In genomic region chr17:27832851-27833250, GRCh38 we compare ENCODE assay signal across 33 cellular contexts. TPM values are rescaled to one million over a fixed set of nuclear protein-coding genes. Genes with fewer than 3 reads are reported as not detected.
DNase-seq lines count a peak whose midpoint lies in the region; ATAC-seq and TF ChIP-seq lines count a peak whose summit lies in the region.
"Had no signal": no experiment of that assay in that cellular context is flagged by ENCODE, and none has a peak within 500 bp of the region (broad histone marks: within the 10 kb centered on the region; RNA-seq: fewer than 3 reads in every experiment).

No MANE protein-coding gene starts in this region.

- DNase-seq in EH (ENCODE audit: low read depth) (peak; percentile 12), WERI-Rb-1 (no peak), trophoblast cell (peak; percentile 74 to 94), anterior cingulate cortex (lab: John Stamatoyannopoulos, UW) (no peak)
- DNase-seq: 8988T; ACHN; AML-193; BE2C; C1 segment of cervical spinal cord; Calu3; CD4-positive, alpha-beta memory T cell; CD4-positive, alpha-beta T cell; CD4-positive, CD25-positive, alpha-beta regulatory T cell; CD8-positive, alpha-beta memory T cell; CD8-positive, alpha-beta T cell; COR-L47; DMS 273 treated with DMSO at 0.1 percent for 48 hours; DMS153; DMS53; DMS79; DMS79 treated with DMSO at 0.1 percent for 48 hours; DND-41; EL had no signal

- peak overlapping the region; percentile 67 for H3K27ac ChIP-seq in WERI-Rb-1
- H3K27ac ChIP-seq in trophoblast cell (ENCODE audit: low read depth, low read length) = no peak overlapping the region
- H3K27ac ChIP-seq: 22Rv1; A549; BLaER1; BLaER1 treated with 17β-estradiol and CSF1 and Interleukin-3, amounts not matched to agents 10 nM and 100 nM; C4-2B had no signal

- no peak overlapping the region for H3K18ac ChIP-seq in trophoblast cell (ENCODE audit: low read length)

- no peak overlapping the region for H3K14ac ChIP-seq in trophoblast cell (ENCODE audit: low read length)

- H2AFZ ChIP-seq in trophoblast cell (ENCODE audit: insufficient read depth, low read length, poor library complexity) = no peak overlapping the region

- H2BK5ac ChIP-seq in trophoblast cell (ENCODE audit: low read depth, low read length, poor library complexity) = no peak overlapping the region

- H3K79me1 ChIP-seq in trophoblast cell (ENCODE audit: low read length) = no peaks in the 10 kb centered on the region

- H3K27me3 ChIP-seq in WERI-Rb-1 (ENCODE audit: insufficient read depth, low read depth, severe bottlenecking) (no peaks in the 10 kb centered on the region), trophoblast cell (ENCODE audit: insufficient read depth, low read length) (no peaks in the 10 kb centered on the region)
- H3K27me3 ChIP-seq: BE2C; BLaER1; BLaER1 treated with 17β-estradiol and CSF1 and Interleukin-3, amounts not matched to agents 10 nM and 100 nM had no signal

- no peak overlapping the region for H4K8ac ChIP-seq in trophoblast cell (ENCODE audit: low read depth, low read length)

- H3K79me2 ChIP-seq in trophoblast cell (ENCODE audit: control insufficient read depth, insufficient read depth, low read length, poor library complexity) = no peaks in the 10 kb centered on the region

- H3K4me3 ChIP-seq in WERI-Rb-1 (ENCODE audit: low read depth, low read length) = no peak overlapping the region
- H3K4me3 ChIP-seq in trophoblast cell (ENCODE audit: low read depth, low read length) = no peak overlapping the region
- H3K4me3 ChIP-seq: A549; BLaER1; BLaER1 treated with 17β-estradiol and CSF1 and Interleukin-3, amounts not matched to agents 10 nM and 100 nM had no signal

- no peak overlapping the region for H3K4me2 ChIP-seq in trophoblast cell (ENCODE audit: low read length)
- H3K4me2 ChIP-seq: A549; BLaER1; BLaER1 treated with 17β-estradiol and CSF1 and Interleukin-3, amounts not matched to agents 10 nM and 100 nM had no signal

- no peak overlapping the region for H2BK120ac ChIP-seq in trophoblast cell (ENCODE audit: insufficient read depth, low read length, poor library complexity)

- H3K9ac ChIP-seq in trophoblast cell (ENCODE audit: low read length) = no peak overlapping the region
- H3K9ac ChIP-seq: BLaER1; BLaER1 treated with 17β-estradiol and CSF1 and Interleukin-3, amounts not matched to agents 10 nM and 100 nM had no signal

- H2AK5ac ChIP-seq in trophoblast cell (ENCODE audit: low read length) = no peak overlapping the region

- no peak overlapping the region for H4K91ac ChIP-seq in trophoblast cell (ENCODE audit: low read depth, low read length)

- H2BK12ac ChIP-seq in trophoblast cell (ENCODE audit: low read length) = no peak overlapping the region

- no peak overlapping the region for H4K12ac ChIP-seq in trophoblast cell (ENCODE audit: low read depth, low read length)

- no peak overlapping the region for H3K4ac ChIP-seq in trophoblast cell (ENCODE audit: low read depth, low read length)

- H3K9me3 ChIP-seq in WERI-Rb-1 (ENCODE audit: severe bottlenecking) = peaks cover 6% of the 10 kb centered on the region
- no peaks in the 10 kb centered on the region for H3K9me3 ChIP-seq in trophoblast cell (ENCODE audit: insufficient read depth, low read depth, low read length)
- H3K9me3 ChIP-seq: A549, BE2C had no signal

- H3K36me3 ChIP-seq in WERI-Rb-1 (no peaks in the 10 kb centered on the region; the same call in 1 of the 2 replicates), trophoblast cell (ENCODE audit: control insufficient read depth in 1 of 2, insufficient read depth in 2 of 2, low read length in 2 of 2) (no peaks in the 10 kb centered on the region)
- H3K36me3 ChIP-seq: BE2C, BLaER1 had no signal

- no peak for TF ChIP-seq CTCF in WERI-Rb-1 (IDR thresholded peaks at IDR 0.05; ENCODE audit: low read depth, low read length)

- no peak for ATAC-seq in HG02840 (IDR thresholded peaks at IDR 0.05; ENCODE audit: low FRiP score, unreplicated experiment)
- ATAC-seq in GM19467 (IDR thresholded peaks at IDR 0.05; ENCODE audit: unreplicated experiment) = no peak
- ATAC-seq: A549; CD8-positive, alpha-beta T cell had no signal

- H3K4me1 ChIP-seq in trophoblast cell (ENCODE audit: control insufficient read depth in 1 of 2, insufficient read depth in 2 of 2, low read length in 2 of 2) = peaks cover 0 to 2% of the 10 kb centered on the region in 2 experiments
- H3K4me1 ChIP-seq: A549, BE2C, BLaER1, Caco-2 had no signal

- no peak overlapping the region for H3K23ac ChIP-seq in trophoblast cell (ENCODE audit: low read length)

RNA-seq across cellular contexts. Expression of gene NOS2, which starts 32.5 kb away (rescaled TPM):
- polyA plus RNA-seq in trophoblast cell (2013) = 64.6 and 66.1 TPM in 2 replicates
- polyA plus RNA-seq: AG04450; CD14-positive monocyte; CD4-positive, CD25-positive, alpha-beta regulatory T cell; CD8-positive, alpha-beta memory T cell had no signal

Comparison
In these comparisons a context has a peak if more than half of its experiments do, and no peak if none do; other contexts are left out.
1. DNase-seq: peak in EH (single experiment) and trophoblast cell (2 of 2); none in WERI-Rb-1 (single experiment) and anterior cingulate cortex (0 of 58).